Comparison of ENCODE assay signal across 8 cellular contexts in genomic region chr14:101120636-101121398, GRCh38.
DNase-seq lines count a peak whose midpoint lies in the region; ATAC-seq and TF ChIP-seq lines count a peak whose summit lies in the region.

No MANE protein-coding gene starts in this region.

- peak in 1 of 2 donors; percentile 37 for TF ChIP-seq EP300 in tibial nerve (IDR thresholded peaks at IDR 0.05)

- TF ChIP-seq POLR2A in tibial nerve (IDR thresholded peaks at IDR 0.05), result peak; percentile 13 to 16

- H3K27ac ChIP-seq in left lung, result peak overlapping the region in 1 of 2 donors; percentile 85
- peak overlapping the region; percentile 34 to 77 (median 58) for H3K27ac ChIP-seq in tibial nerve

- H3K4me1 Mint-ChIP-seq in activated naive CD4-positive, alpha-beta T cell treated with anti-CD3 and anti-CD28 coated beads, Interleukin-2, amount 10 ng/mL, durations not matched to agents 7 days and 5 days, result peaks cover 17% of the 10 kb centered on the region
- H3K4me1 Mint-ChIP-seq in activated CD4-positive, alpha-beta memory T cell treated with anti-CD3 and anti-CD28 coated beads for 36 hours (ENCODE audit: low read depth), result peaks cover 12% of the 10 kb centered on the region
- peaks cover 21% of the 10 kb centered on the region for H3K4me1 Mint-ChIP-seq in type B pancreatic cell (ENCODE audit: unreplicated experiment)

- H3K9me3 ChIP-seq in left lung (no peaks in the 10 kb centered on the region), tibial nerve (no peaks in the 10 kb centered on the region)

- ATAC-seq in left lung, result peak; percentile 89
- no peak for ATAC-seq in HG03521 (IDR thresholded peaks at IDR 0.05; ENCODE audit: unreplicated experiment)

- no peak overlapping the region for H3K27ac Mint-ChIP-seq in activated naive CD4-positive, alpha-beta T cell treated with anti-CD3 and anti-CD28 coated beads, Interleukin-2, amount 10 ng/mL, durations not matched to agents 7 days and 5 days
- no peak overlapping the region for H3K27ac Mint-ChIP-seq in activated CD4-positive, alpha-beta memory T cell treated with anti-CD3 and anti-CD28 coated beads for 36 hours
- H3K27ac Mint-ChIP-seq in type B pancreatic cell, result no peak overlapping the region

- CTCF ChIA-PET in activated naive CD4-positive, alpha-beta T cell treated with anti-CD3 and anti-CD28 coated beads, Interleukin-2, amount 10 ng/mL, durations not matched to agents 7 days and 5 days (lab: Charles Lee), result no interaction called here
- CTCF ChIA-PET in activated CD4-positive, alpha-beta memory T cell treated with anti-CD3 and anti-CD28 coated beads for 36 hours (lab: Charles Lee), result no interaction called here

- peaks cover 27% of the 10 kb centered on the region for H3K27me3 Mint-ChIP-seq in activated naive CD4-positive, alpha-beta T cell treated with anti-CD3 and anti-CD28 coated beads, Interleukin-2, amount 10 ng/mL, durations not matched to agents 7 days and 5 days
- H3K27me3 Mint-ChIP-seq in activated CD4-positive, alpha-beta memory T cell treated with anti-CD3 and anti-CD28 coated beads for 36 hours, result peaks cover 2% of the 10 kb centered on the region
- peaks cover 26% of the 10 kb centered on the region for H3K27me3 Mint-ChIP-seq in type B pancreatic cell

- no peak for TF ChIP-seq CTCF in left lung (IDR thresholded peaks at IDR 0.05)
- no peak for TF ChIP-seq CTCF in tibial nerve (IDR thresholded peaks at IDR 0.05)
- TF ChIP-seq CTCF in type B pancreatic cell (conservative IDR thresholded peaks at IDR 0.05), result no peak

- no peaks in the 10 kb centered on the region for H3K36me3 Mint-ChIP-seq in activated naive CD4-positive, alpha-beta T cell treated with anti-CD3 and anti-CD28 coated beads, Interleukin-2, amount 10 ng/mL, durations not matched to agents 7 days and 5 days
- no peaks in the 10 kb centered on the region for H3K36me3 Mint-ChIP-seq in activated CD4-positive, alpha-beta memory T cell treated with anti-CD3 and anti-CD28 coated beads for 36 hours
- no peaks in the 10 kb centered on the region for H3K36me3 Mint-ChIP-seq in type B pancreatic cell

- H3K4me1 ChIP-seq in left lung (peaks cover 0 to 21% of the 10 kb centered on the region in 2 donors), tibial nerve (peaks cover 0 to 15% (median 2%) of the 10 kb centered on the region in 4 donors)

- H3K4me3 ChIP-seq in left lung, result peak overlapping the region; percentile 5 to 39
- H3K4me3 ChIP-seq in tibial nerve, result peak overlapping the region in 3 of 4 donors; percentile 3 to 32 (median 18)

- no peaks in the 10 kb centered on the region for H3K9me3 Mint-ChIP-seq in activated naive CD4-positive, alpha-beta T cell treated with anti-CD3 and anti-CD28 coated beads, Interleukin-2, amount 10 ng/mL, durations not matched to agents 7 days and 5 days
- H3K9me3 Mint-ChIP-seq in activated CD4-positive, alpha-beta memory T cell treated with anti-CD3 and anti-CD28 coated beads for 36 hours, result no peaks in the 10 kb centered on the region
- H3K9me3 Mint-ChIP-seq in type B pancreatic cell, result no peaks in the 10 kb centered on the region

- no peaks in the 10 kb centered on the region for H3K36me3 ChIP-seq in left lung
- H3K36me3 ChIP-seq in tibial nerve, result no peaks in the 10 kb centered on the region

- 58 to 68% methylated on average over 7 to 17 of the region's 17 CpGs for WGBS in tibial nerve, 2 donors

- peak overlapping the region; percentile 21 for H3K4me3 Mint-ChIP-seq in activated naive CD4-positive, alpha-beta T cell treated with anti-CD3 and anti-CD28 coated beads, Interleukin-2, amount 10 ng/mL, durations not matched to agents 7 days and 5 days
- no peak overlapping the region for H3K4me3 Mint-ChIP-seq in activated CD4-positive, alpha-beta memory T cell treated with anti-CD3 and anti-CD28 coated beads for 36 hours
- H3K4me3 Mint-ChIP-seq in type B pancreatic cell, result no peak overlapping the region

- intact Hi-C loops in activated CD4-positive, alpha-beta memory T cell treated with anti-CD3 and anti-CD28 coated beads for 36 hours (cut with micrococcal nuclease), result no loop called here
- intact Hi-C loops in left lung (cut with DNase I), result no loop called here

- peak; percentile 40 for DNase-seq in activated naive CD4-positive, alpha-beta T cell treated with anti-CD3 and anti-CD28 coated beads, Interleukin-2, amount 10 ng/mL, durations not matched to agents 7 days and 5 days
- no peak for DNase-seq in activated naive CD4-positive, alpha-beta T cell (lab: John Stamatoyannopoulos, UW)
- DNase-seq in activated CD4-positive, alpha-beta memory T cell treated with anti-CD3 and anti-CD28 coated beads for 36 hours, result peak; percentile 33
- peak; percentile 80 to 88 for DNase-seq in left lung
- peak in 1 of 2 donors; percentile 25 for DNase-seq in tibial nerve (ENCODE audit: low spot score in 2 of 2)
- DNase-seq in type B pancreatic cell (ENCODE audit: extremely low spot score, unreplicated experiment), result no peak
- no peak for DNase-seq in GM19240 (ENCODE audit: insufficient read length, low spot score)

- H3K27me3 ChIP-seq in left lung (no peaks in the 10 kb centered on the region), tibial nerve (no peaks in the 10 kb centered on the region)

- POLR2A ChIA-PET in activated CD4-positive, alpha-beta memory T cell treated with anti-CD3 and anti-CD28 coated beads for 36 hours (lab: Charles Lee), result no interaction called here

Comparison
In these comparisons a context has a peak if more than half of its experiments do, and no peak if none do; other contexts are left out.
1. DNase-seq: peak in activated naive CD4-positive, alpha-beta T cell treated with anti-CD3 and anti-CD28 coated beads, Interleukin-2, amount 10 ng/mL, durations not matched to agents 7 days and 5 days (single experiment), activated CD4-positive, alpha-beta memory T cell treated with anti-CD3 and anti-CD28 coated beads for 36 hours (single experiment) and left lung (2 of 2); none in activated naive CD4-positive, alpha-beta T cell (0 of 4), type B pancreatic cell (single experiment) and GM19240 (single experiment).